36 cellular contexts compared by ENCODE assay signal in the genomic region with DNA sequence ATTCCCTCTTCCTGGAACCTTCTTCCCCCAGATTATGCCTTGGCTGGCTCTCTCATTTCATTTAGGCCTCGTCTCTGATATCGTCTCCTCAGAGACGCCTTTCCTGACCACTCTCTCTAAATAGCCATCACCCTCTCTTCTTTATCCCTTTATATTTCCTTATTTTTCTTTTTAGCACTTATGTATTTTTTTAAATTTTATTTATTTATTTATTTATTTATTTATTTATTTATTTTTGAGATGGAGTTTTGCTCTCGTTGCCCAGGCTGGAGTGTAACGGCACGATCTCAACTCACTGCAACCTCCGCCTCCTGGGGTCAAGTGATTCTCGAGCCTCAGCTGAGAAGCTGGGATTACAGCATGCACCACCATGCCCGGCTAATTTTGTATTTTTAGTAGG.
"Had no signal": no experiment of that assay in that cellular context is flagged by ENCODE, and none has a peak within 500 bp of the region (broad histone marks: within the 10 kb centered on the region; RNA-seq: fewer than 3 reads in every experiment).

No MANE protein-coding gene starts in this region.

- DNase-seq: activated CD4-positive, alpha-beta memory T cell treated with anti-CD3 and anti-CD28 coated beads, Interleukin-2, amount 10 ng/mL, durations not matched to agents 7 days and 5 days; activated CD4-positive, alpha-beta T cell treated with anti-CD3 and anti-CD28 coated beads for 1 hour; activated CD4-positive, alpha-beta T cell treated with anti-CD3 and anti-CD28 coated beads for 36 hours; activated CD4-positive, alpha-beta T cell treated with anti-CD3 and anti-CD28 coated beads for 48 hours; activated CD4-positive, alpha-beta T cell treated with anti-CD3 and anti-CD28 coated beads, Interleukin-2, amount 10 ng/mL, durations not matched to agents 7 days and 5 days; activated CD4-positive, alpha-beta T cell treated with anti-CD3 and anti-CD28 coated beads, Interleukin-2, amount 50 U/mL, for 48 hours; activated CD4-positive, CD25-positive, alpha-beta regulatory T cell; activated CD8-positive, alpha-beta memory T cell treated with anti-CD3 and anti-CD28 coated beads for 24 hours; activated CD8-positive, alpha-beta memory T cell treated with anti-CD3 and anti-CD28 coated beads, Interleukin-2, amount 10 ng/mL, durations not matched to agents 7 days and 5 days; activated CD8-positive, alpha-beta memory T cell treated with anti-CD3 and anti-CD28 coated beads, Interleukin-2, amount 50 U/mL, for 48 hours; activated CD8-positive, alpha-beta T cell treated with anti-CD3 and anti-CD28 coated beads, Interleukin-2, amount 10 ng/mL, durations not matched to agents 7 days and 5 days; activated effector memory CD4-positive, alpha-beta T cell treated with Interleukin-2 at 50 U/mL for 16 hours; activated gamma-delta T cell; activated naive CD4-positive, alpha-beta T cell treated with anti-CD3 and anti-CD28 coated beads, Interleukin-2, amount 10 ng/mL, durations not matched to agents 7 days and 5 days; activated naive CD4-positive, alpha-beta T cell treated with Interleukin-2 at 50 U/mL for 16 hours; activated naive CD8-positive, alpha-beta T cell treated with anti-CD3 and anti-CD28 coated beads, Interleukin-2, amount 10 ng/mL, durations not matched to agents 7 days and 5 days; activated naive CD8-positive, alpha-beta T cell treated with anti-CD3 and anti-CD28 coated beads, Interleukin-2, amount 50 U/mL, for 24 hours; activated T-cell treated with anti-CD3 and anti-CD28 coated beads, Interleukin-2, amount 50 U/mL, for 24 hours; activated T-cell treated with anti-CD3 and anti-CD28 coated beads, Interleukin-2, amount 50 U/mL, for 48 hours; amygdala; anterior cingulate cortex; caudate nucleus; cerebellar nuclear complex; T-helper 2 cell; T-helper 9 cell had no signal

- H3K4me3 Mint-ChIP-seq: activated CD4-positive, alpha-beta memory T cell treated with anti-CD3 and anti-CD28 coated beads, Interleukin-2, amount 10 ng/mL, durations not matched to agents 7 days and 5 days; activated CD4-positive, alpha-beta T cell treated with anti-CD3 and anti-CD28 coated beads for 36 hours; activated CD4-positive, alpha-beta T cell treated with anti-CD3 and anti-CD28 coated beads, Interleukin-2, amount 10 ng/mL, durations not matched to agents 7 days and 5 days; activated CD8-positive, alpha-beta memory T cell treated with anti-CD3 and anti-CD28 coated beads, Interleukin-2, amount 10 ng/mL, durations not matched to agents 7 days and 5 days; activated CD8-positive, alpha-beta T cell treated with anti-CD3 and anti-CD28 coated beads, Interleukin-2, amount 10 ng/mL, durations not matched to agents 7 days and 5 days; activated naive CD4-positive, alpha-beta T cell treated with anti-CD3 and anti-CD28 coated beads, Interleukin-2, amount 10 ng/mL, durations not matched to agents 7 days and 5 days; activated naive CD4-positive, alpha-beta T cell treated with anti-CD3 and anti-CD28 coated beads, Interleukin-2, amount 50 U/mL, for 24 hours; activated naive CD8-positive, alpha-beta T cell; activated naive CD8-positive, alpha-beta T cell treated with anti-CD3 and anti-CD28 coated beads, Interleukin-2, amount 10 ng/mL, durations not matched to agents 7 days and 5 days; activated naive CD8-positive, alpha-beta T cell treated with anti-CD3 and anti-CD28 coated beads, Interleukin-2, amount 50 U/mL, for 24 hours; activated T-cell treated with anti-CD3 and anti-CD28 coated beads, Interleukin-2, amount 50 U/mL, for 24 hours; brain; central memory CD8-positive, alpha-beta T cell; T-helper 1 cell treated with Interleukin-12 subunit alpha and Interleukin-12 subunit beta and Interleukin-4 antibody, amounts not matched to agents 30 μg/mL and 1 μg/mL, for 36 hours; T-helper 2 cell treated with Interferon-gamma antibody and Interleukin-4, amounts not matched to agents 5 μg/mL and 100 μg/mL, for 36 hours had no signal

- H3K36me3 Mint-ChIP-seq: activated CD8-positive, alpha-beta memory T cell treated with anti-CD3 and anti-CD28 coated beads, Interleukin-2, amount 10 ng/mL, durations not matched to agents 7 days and 5 days; activated naive CD4-positive, alpha-beta T cell treated with anti-CD3 and anti-CD28 coated beads, Interleukin-2, amount 10 ng/mL, durations not matched to agents 7 days and 5 days; activated naive CD4-positive, alpha-beta T cell treated with anti-CD3 and anti-CD28 coated beads, Interleukin-2, amount 50 U/mL, for 24 hours; activated naive CD8-positive, alpha-beta T cell; activated naive CD8-positive, alpha-beta T cell treated with anti-CD3 and anti-CD28 coated beads, Interleukin-2, amount 10 ng/mL, durations not matched to agents 7 days and 5 days; brain had no signal

- H3K4me1 Mint-ChIP-seq: activated CD4-positive, alpha-beta memory T cell treated with anti-CD3 and anti-CD28 coated beads, Interleukin-2, amount 10 ng/mL, durations not matched to agents 7 days and 5 days; activated CD4-positive, alpha-beta T cell treated with anti-CD3 and anti-CD28 coated beads for 36 hours; activated CD4-positive, alpha-beta T cell treated with anti-CD3 and anti-CD28 coated beads, Interleukin-2, amount 10 ng/mL, durations not matched to agents 7 days and 5 days; activated CD8-positive, alpha-beta memory T cell treated with anti-CD3 and anti-CD28 coated beads, Interleukin-2, amount 10 ng/mL, durations not matched to agents 7 days and 5 days; activated naive CD4-positive, alpha-beta T cell treated with anti-CD3 and anti-CD28 coated beads, Interleukin-2, amount 10 ng/mL, durations not matched to agents 7 days and 5 days; activated naive CD4-positive, alpha-beta T cell treated with anti-CD3 and anti-CD28 coated beads, Interleukin-2, amount 50 U/mL, for 24 hours; activated naive CD8-positive, alpha-beta T cell treated with anti-CD3 and anti-CD28 coated beads, Interleukin-2, amount 10 ng/mL, durations not matched to agents 7 days and 5 days; activated naive CD8-positive, alpha-beta T cell treated with anti-CD3 and anti-CD28 coated beads, Interleukin-2, amount 50 U/mL, for 24 hours; central memory CD8-positive, alpha-beta T cell had no signal

- H3K27ac ChIP-seq: ascending aorta, cardiac muscle cell, VCaP had no signal

- ATAC-seq: activated CD4-positive, alpha-beta T cell treated with anti-CD3 and anti-CD28 coated beads for 36 hours; activated CD4-positive, CD25-positive, alpha-beta regulatory T cell treated with anti-CD3 and anti-CD28 coated beads, Interleukin-2, amount 50 U/mL, for 24 hours; activated CD8-positive, alpha-beta memory T cell treated with anti-CD3 and anti-CD28 coated beads, Interleukin-2, amount 10 ng/mL, durations not matched to agents 7 days and 5 days; activated CD8-positive, alpha-beta T cell treated with anti-CD3 and anti-CD28 coated beads, Interleukin-2, amount 10 ng/mL, durations not matched to agents 7 days and 5 days; activated naive CD8-positive, alpha-beta T cell treated with anti-CD3 and anti-CD28 coated beads, Interleukin-2, amount 50 U/mL, for 24 hours had no signal

- H3K36me3 ChIP-seq: ascending aorta, cardiac muscle cell had no signal

- H3K9me3 Mint-ChIP-seq: activated CD4-positive, alpha-beta memory T cell treated with anti-CD3 and anti-CD28 coated beads, Interleukin-2, amount 10 ng/mL, durations not matched to agents 7 days and 5 days; activated CD4-positive, alpha-beta T cell treated with anti-CD3 and anti-CD28 coated beads, Interleukin-2, amount 10 ng/mL, durations not matched to agents 7 days and 5 days; activated naive CD4-positive, alpha-beta T cell treated with anti-CD3 and anti-CD28 coated beads, Interleukin-2, amount 10 ng/mL, durations not matched to agents 7 days and 5 days; activated naive CD4-positive, alpha-beta T cell treated with anti-CD3 and anti-CD28 coated beads, Interleukin-2, amount 50 U/mL, for 24 hours; activated naive CD8-positive, alpha-beta T cell treated with anti-CD3 and anti-CD28 coated beads, Interleukin-2, amount 10 ng/mL, durations not matched to agents 7 days and 5 days; activated naive CD8-positive, alpha-beta T cell treated with anti-CD3 and anti-CD28 coated beads, Interleukin-2, amount 50 U/mL, for 24 hours; activated T-cell treated with anti-CD3 and anti-CD28 coated beads, Interleukin-2, amount 50 U/mL, for 24 hours; activated T-helper 2 cell treated with anti-CD3 and anti-CD28 coated beads, Interferon-gamma antibody, Interleukin-2, Interleukin-4, amounts not matched to agents 10 μg/mL and 5 μg/mL and 100 μg/mL, durations not matched to agents 14 hours and 24 hours and 36 hours; brain; central memory CD8-positive, alpha-beta T cell; T-helper 1 cell treated with Interleukin-12 subunit alpha and Interleukin-12 subunit beta and Interleukin-4 antibody, amounts not matched to agents 30 μg/mL and 1 μg/mL, for 36 hours; T-helper 2 cell treated with Interferon-gamma antibody and Interleukin-4, amounts not matched to agents 5 μg/mL and 100 μg/mL, for 36 hours had no signal

- H3K27me3 ChIP-seq: ascending aorta had no signal

- H3K27ac Mint-ChIP-seq: activated CD4-positive, alpha-beta memory T cell treated with anti-CD3 and anti-CD28 coated beads, Interleukin-2, amount 10 ng/mL, durations not matched to agents 7 days and 5 days; activated CD4-positive, alpha-beta T cell treated with anti-CD3 and anti-CD28 coated beads for 36 hours; activated CD4-positive, alpha-beta T cell treated with anti-CD3 and anti-CD28 coated beads, Interleukin-2, amount 10 ng/mL, durations not matched to agents 7 days and 5 days; activated CD8-positive, alpha-beta memory T cell treated with anti-CD3 and anti-CD28 coated beads, Interleukin-2, amount 10 ng/mL, durations not matched to agents 7 days and 5 days; activated CD8-positive, alpha-beta T cell treated with anti-CD3 and anti-CD28 coated beads, Interleukin-2, amount 10 ng/mL, durations not matched to agents 7 days and 5 days; activated naive CD4-positive, alpha-beta T cell treated with anti-CD3 and anti-CD28 coated beads, Interleukin-2, amount 10 ng/mL, durations not matched to agents 7 days and 5 days; activated naive CD4-positive, alpha-beta T cell treated with anti-CD3 and anti-CD28 coated beads, Interleukin-2, amount 50 U/mL, for 24 hours; activated naive CD8-positive, alpha-beta T cell; activated naive CD8-positive, alpha-beta T cell treated with anti-CD3 and anti-CD28 coated beads, Interleukin-2, amount 10 ng/mL, durations not matched to agents 7 days and 5 days; activated naive CD8-positive, alpha-beta T cell treated with anti-CD3 and anti-CD28 coated beads, Interleukin-2, amount 50 U/mL, for 24 hours; activated T-cell treated with anti-CD3 and anti-CD28 coated beads, Interleukin-2, amount 50 U/mL, for 24 hours; activated T-helper 2 cell treated with anti-CD3 and anti-CD28 coated beads, Interferon-gamma antibody, Interleukin-2, Interleukin-4, amounts not matched to agents 10 μg/mL and 5 μg/mL and 100 μg/mL, durations not matched to agents 14 hours and 24 hours and 36 hours; brain; T-helper 1 cell treated with Interleukin-12 subunit alpha and Interleukin-12 subunit beta and Interleukin-4 antibody, amounts not matched to agents 30 μg/mL and 1 μg/mL, for 36 hours; T-helper 2 cell treated with Interferon-gamma antibody and Interleukin-4, amounts not matched to agents 5 μg/mL and 100 μg/mL, for 36 hours had no signal

- H3K4me3 ChIP-seq: ascending aorta, cardiac muscle cell had no signal
